Comparison of ENCODE assay signal across 18 cellular contexts in the genomic region with DNA sequence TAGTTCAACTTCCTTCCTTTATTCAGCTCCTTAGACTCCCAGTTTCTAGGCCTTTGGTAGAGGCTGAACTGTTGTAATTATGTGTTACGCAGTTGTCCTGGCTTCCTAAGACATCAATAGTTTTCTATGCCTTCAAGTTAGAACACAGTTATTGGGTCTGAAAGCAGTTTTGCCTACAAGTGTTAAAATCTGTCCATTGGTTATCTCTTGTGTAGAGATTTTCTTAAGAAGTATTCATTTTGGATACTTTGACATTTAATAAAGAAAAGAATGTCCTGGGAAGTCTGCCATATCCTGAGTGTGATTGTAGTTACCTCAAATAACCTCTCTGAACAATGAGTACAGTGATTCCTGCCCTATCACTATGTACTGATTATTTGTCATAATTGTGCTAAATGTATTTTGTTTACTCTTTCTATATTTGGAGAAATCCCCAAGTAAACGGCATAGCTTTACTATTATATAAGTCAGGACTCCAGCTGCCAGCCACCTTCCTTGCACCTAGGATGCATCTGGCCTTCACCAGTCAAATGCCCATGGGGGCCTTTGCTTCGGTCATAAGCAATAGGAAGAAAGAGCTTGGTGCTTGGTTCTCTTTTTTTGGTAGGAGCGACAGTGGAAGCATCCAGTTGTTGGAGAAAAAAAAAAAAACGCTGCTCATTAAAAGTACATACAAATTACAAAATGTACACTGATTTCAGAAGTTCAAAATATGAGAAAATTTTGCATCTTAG.
DNase-seq lines count a peak whose midpoint lies in the region; ATAC-seq, FAIRE-seq and TF ChIP-seq lines count a peak whose summit lies in the region.
"Had no signal": no experiment of that assay in that cellular context is flagged by ENCODE, and none has a peak within 500 bp of the region (broad histone marks: within the 10 kb centered on the region; RNA-seq: fewer than 3 reads in every experiment).

No MANE protein-coding gene starts in this region.

- H3K27ac ChIP-seq in liver (ENCODE audit: low read depth in 1 of 2, low read length in 2 of 2) (no peak overlapping the region), HepG2 (ENCODE audit: extremely low read length, insufficient read depth, low read length) (no peak overlapping the region), aorta (ENCODE audit: low read depth in 1 of 2, low read length in 2 of 2) (peak overlapping the region in 1 of 2 donors; percentile 44)

- 60% methylated on average over 5 of the region's 5 CpGs for WGBS in liver
- WGBS in HepG2 (ENCODE audit: low lambda C conversion rate) = 3% methylated on average over 5 of the region's 5 CpGs
- WGBS in aorta, 2 donors = 36 to 38% methylated on average over 5 of the region's 5 CpGs

- no peaks in the 10 kb centered on the region for H3K4me1 ChIP-seq in liver (ENCODE audit: control insufficient read depth in 4 of 4, insufficient read depth in 4 of 4, low read length in 3 of 4)
- H3K4me1 ChIP-seq in HepG2 (ENCODE audit: insufficient read depth, low read length) = no peaks in the 10 kb centered on the region
- peaks cover 2 to 3% of the 10 kb centered on the region in 2 donors for H3K4me1 ChIP-seq in aorta (ENCODE audit: control insufficient read depth in 1 of 2, insufficient read depth in 2 of 2, low read length in 2 of 2)
- no peaks in the 10 kb centered on the region for H3K4me1 ChIP-seq in mucosa of descending colon (ENCODE audit: low read depth)

- ATAC-seq in HepG2 (no peak), aorta (ENCODE audit: low FRiP score) (peak; percentile 50), GM18511 (IDR thresholded peaks at IDR 0.05; ENCODE audit: unreplicated experiment) (no peak), HG03175 (IDR thresholded peaks at IDR 0.05; ENCODE audit: unreplicated experiment) (no peak), mucosa of descending colon (no peak)
- ATAC-seq: left lung; naive thymus-derived CD4-positive, alpha-beta T cell; stimulated activated effector memory CD8-positive, alpha-beta T cell treated with anti-CD3 and anti-CD28 coated beads, Interleukin-12 subunit alpha, Interleukin-12 subunit beta, amount 100 ng/mL, for 72 hours had no signal

- TF ChIP-seq EP300 in HepG2 (IDR thresholded peaks at IDR 0.05; ENCODE audit: low read depth in 2 of 2, low read length in 2 of 2) (no peak), HepG2 (CRISPR knock-in tag; IDR thresholded peaks at IDR 0.05; ENCODE audit: borderline replicate concordance) (no peak)

- H3K9ac ChIP-seq in liver (ENCODE audit: low read depth in 1 of 2, low read length in 2 of 2) (no peak overlapping the region), HepG2 (ENCODE audit: insufficient read depth, low read depth, low read length) (no peak overlapping the region)

- TF ChIP-seq POLR2A in HepG2 (IDR thresholded peaks at IDR 0.05; ENCODE audit: insufficient read depth in 1 of 2, low read depth in 2 of 2, low read length in 2 of 2) = no peak

- no peaks in the 10 kb centered on the region for H3K36me3 ChIP-seq in liver (ENCODE audit: control insufficient read depth in 4 of 4, insufficient read depth in 3 of 4, low read depth in 1 of 4, low read length in 3 of 4)
- no peaks in the 10 kb centered on the region for H3K36me3 ChIP-seq in HepG2 (replicated peaks in 1 of 2; ENCODE audit: control insufficient read depth in 1 of 2, insufficient read depth in 2 of 2, low read length in 2 of 2)
- H3K36me3 ChIP-seq in aorta (ENCODE audit: control insufficient read depth in 1 of 2, insufficient read depth in 2 of 2, low read length in 1 of 2) = no peaks in the 10 kb centered on the region
- H3K36me3 ChIP-seq in mucosa of descending colon (ENCODE audit: low read depth) = no peaks in the 10 kb centered on the region
- H3K36me3 ChIP-seq: left lung had no signal

- no peak overlapping the region for H3K4me2 ChIP-seq in HepG2 (ENCODE audit: low read depth, low read length)

- no peaks in the 10 kb centered on the region for H3K79me2 ChIP-seq in HepG2 (ENCODE audit: insufficient read depth, low read length)

- H3K27me3 ChIP-seq in liver (ENCODE audit: control insufficient read depth in 4 of 4, insufficient read depth in 4 of 4, low read length in 3 of 4) (peaks cover 0 to 2% (median 0%) of the 10 kb centered on the region in 4 donors), HepG2 (ENCODE audit: control insufficient read depth in 1 of 2, insufficient read depth in 2 of 2, low read length in 2 of 2) (no peaks in the 10 kb centered on the region), aorta (ENCODE audit: control insufficient read depth in 1 of 2, insufficient read depth in 2 of 2, low read length in 1 of 2) (no peaks in the 10 kb centered on the region)
- H3K27me3 ChIP-seq: left lung had no signal

- TF ChIP-seq RAD21 in liver (IDR thresholded peaks at IDR 0.05) (no peak), HepG2 (CRISPR knock-in tag; IDR thresholded peaks at IDR 0.05) (no peak)

- H4K20me1 ChIP-seq in HepG2 (ENCODE audit: insufficient read depth, low read length) = no peaks in the 10 kb centered on the region

- H3K4me3 ChIP-seq in liver (ENCODE audit: low read depth in 1 of 3, low read length in 3 of 3) (no peak overlapping the region), HepG2 (replicated peaks in 1 of 3; ENCODE audit: insufficient read depth in 1 of 3, low read depth in 2 of 3, low read length in 3 of 3) (no peak overlapping the region), fibroblast of mammary gland (ENCODE audit: control insufficient read depth, low read depth, low read length) (no peak overlapping the region), aorta (ENCODE audit: low read length in 2 of 2) (no peak overlapping the region), mucosa of descending colon (no peak overlapping the region)
- H3K4me3 ChIP-seq: left lung had no signal

- DNase-seq in HepG2 (ENCODE audit: low spot score) = no peak
- peak; percentile 69 for DNase-seq in fibroblast of mammary gland (ENCODE audit: low read depth)
- DNase-seq in myocyte (ENCODE audit: low read depth) = peak; percentile 33
- DNase-seq in aorta = no peak
- DNase-seq in mucosa of descending colon = no peak
- DNase-seq: anterior cingulate cortex; endodermal cell; hippocampal formation; left lung; naive thymus-derived CD4-positive, alpha-beta T cell; NCI-H2029; NCI-H69; retina; stimulated activated CD4-positive, alpha-beta T cell treated with anti-CD3 and anti-CD28 coated beads, Interleukin-4, amount 100 ng/mL, for 4 hours had no signal

- intact Hi-C loops in HepG2 (cut with micrococcal nuclease; ENCODE audit: unreplicated experiment) = no loop called here
- intact Hi-C loops in aorta (cut with DNase I) = loop anchor here in 1 of 2 donors (10.0 kb wide), 1 partner anchor 114 kb away; no protein-coding TSS in a partner anchor
- intact Hi-C loops in mucosa of descending colon (cut with DNase I, micrococcal nuclease) = no loop called here

- POLR2A ChIA-PET in HepG2 (lab: Yijun Ruan, JAX) = no interaction called here

- in situ Hi-C loops in HepG2 (cut with HindIII; ENCODE audit: extremely low pct_ligation_motif_present, low pct_unique_long_range_greater_than_20kb) = no loop called here

- H3K9me3 ChIP-seq in liver (ENCODE audit: control insufficient read depth in 4 of 4, low read length in 3 of 4) = no peaks in the 10 kb centered on the region
- no peaks in the 10 kb centered on the region for H3K9me3 ChIP-seq in HepG2 (ENCODE audit: low read length)
- H3K9me3 ChIP-seq in aorta (ENCODE audit: control insufficient read depth, low read length) = no peaks in the 10 kb centered on the region
- no peaks in the 10 kb centered on the region for H3K9me3 ChIP-seq in mucosa of descending colon
- H3K9me3 ChIP-seq: left lung had no signal

- CTCF ChIA-PET in HepG2 (lab: Yijun Ruan, JAX; ENCODE audit: low intra/inter-chr PET ratio, low total read pairs) = no interaction called here

- no TSS peak for BruUV-seq in HepG2 (replicated peaks; lab: Mats Ljungman, UMichigan)

- no peak overlapping the region for H2AFZ ChIP-seq in HepG2 (ENCODE audit: low read length)

- no peak for FAIRE-seq in HepG2 (lab: Jason Lieb, UNC)

- TF ChIP-seq CTCF in liver (IDR thresholded peaks at IDR 0.05; ENCODE audit: low read depth, low read length, missing input control) (no peak), HepG2 (CRISPR knock-in tag; IDR thresholded peaks at IDR 0.05) (no peak), fibroblast of mammary gland (conservative IDR thresholded peaks at IDR 0.05; ENCODE audit: control insufficient read depth, insufficient read depth, low read depth, low read length) (no peak), mucosa of descending colon (IDR thresholded peaks at IDR 0.05) (no peak)

TF ChIP-seq in HepG2, 621 proteins besides CTCF, POLR2A, EP300 and RAD21:
- no peak for TF ChIP-seq ZNF788 (CRISPR knock-in tag; IDR thresholded peaks at IDR 0.05; ENCODE audit: borderline replicate concordance)

Comparison
In these comparisons a context has a peak if more than half of its experiments do, and no peak if none do; other contexts are left out.
1. DNase-seq: peak in fibroblast of mammary gland (single experiment) and myocyte (single experiment); none in HepG2 (single experiment), aorta (0 of 2) and mucosa of descending colon (0 of 3).